ENCODE assay signal across 20 cellular contexts in genomic region chr9:134982311-134982710, GRCh38.
"Had no signal": no experiment of that assay in that cellular context is flagged by ENCODE, and none has a peak within 500 bp of the region (broad histone marks: within the 10 kb centered on the region; RNA-seq: fewer than 3 reads in every experiment).

No MANE protein-coding gene starts in this region.

- H3K4me3 ChIP-seq: MG63, SK-N-MC had no signal

- DNase-seq: activated CD4-positive, alpha-beta T cell treated with anti-CD3 and anti-CD28 coated beads for 4 hours; activated CD8-positive, alpha-beta memory T cell treated with anti-CD3 and anti-CD28 coated beads, Interleukin-2, amount 50 U/mL, for 48 hours; activated CD8-positive, alpha-beta T cell treated with anti-CD3 and anti-CD28 coated beads, Interleukin-2, amount 10 ng/mL, durations not matched to agents 7 days and 5 days; activated naive CD4-positive, alpha-beta T cell treated with Interleukin-2 at 50 U/mL for 16 hours; activated T-cell treated with anti-CD3 and anti-CD28 coated beads, Interleukin-2, amount 50 U/mL, for 1 hour; amniotic stem cell; MG63; NCI-H1105; NCI-H1436; NCI-H1694 treated with DMSO at 0.1 percent for 48 hours; NCI-H2029 treated with DMSO at 0.1 percent for 48 hours; NCI-H345; NCI-H510A treated with DMSO at 0.1 percent for 48 hours; NCI-H69; PC-3; T-helper 1 cell had no signal

- H3K36me3 ChIP-seq: MG63 had no signal

- H3K27me3 ChIP-seq: MG63 had no signal

- H3K27ac ChIP-seq: SK-N-MC, VCaP had no signal

- ATAC-seq: activated CD8-positive, alpha-beta T cell treated with anti-CD3 and anti-CD28 coated beads, Interleukin-2, amount 10 ng/mL, durations not matched to agents 7 days and 5 days; activated naive CD4-positive, alpha-beta T cell treated with anti-CD3 and anti-CD28 coated beads, Interleukin-2, amount 50 U/mL, for 72 hours; activated naive CD8-positive, alpha-beta T cell treated with anti-CD3 and anti-CD28 coated beads, Interleukin-2, amount 50 U/mL, for 24 hours; PC-3 had no signal
